18 cellular contexts compared by ENCODE assay signal in the genomic region with DNA sequence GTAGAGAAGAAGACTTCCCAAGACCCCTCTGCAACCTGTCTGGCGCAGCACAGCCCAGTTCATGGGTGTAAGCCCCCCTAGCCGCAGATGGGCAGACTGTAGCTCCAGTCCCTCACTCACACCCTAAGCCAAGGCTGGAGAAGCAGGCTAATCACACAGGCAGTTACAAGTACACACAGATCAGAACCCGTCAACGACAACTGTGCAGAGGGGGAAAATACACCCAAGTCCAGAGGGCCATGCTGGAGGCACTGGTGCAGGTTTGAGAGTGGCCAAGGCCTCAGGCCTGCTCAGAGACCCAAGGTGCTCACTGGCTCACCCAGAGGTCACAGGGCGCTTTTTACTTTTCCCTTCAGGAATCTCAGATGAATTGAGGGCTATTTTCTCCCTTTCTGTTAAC.
DNase-seq lines count a peak whose midpoint lies in the region; ATAC-seq, FAIRE-seq and TF ChIP-seq lines count a peak whose summit lies in the region.
"Had no signal": no experiment of that assay in that cellular context is flagged by ENCODE, and none has a peak within 500 bp of the region (broad histone marks: within the 10 kb centered on the region; RNA-seq: fewer than 3 reads in every experiment).

No MANE protein-coding gene starts in this region.

- H3K27ac Mint-ChIP-seq in CD8-positive, alpha-beta memory T cell, result peak overlapping the region in 6 of 8 donors; percentile 47 to 82 (median 60)
- H3K27ac Mint-ChIP-seq in T-helper 17 cell, result peak overlapping the region; percentile 39
- peak overlapping the region; percentile 84 for H3K27ac Mint-ChIP-seq in progenitor cell of endocrine pancreas

- TF ChIP-seq POLR2A in HepG2 (IDR thresholded peaks at IDR 0.05; ENCODE audit: insufficient read depth in 1 of 2, low read depth in 2 of 2, low read length in 2 of 2), result no peak

- peaks cover 44% of the 10 kb centered on the region for H3K4me1 ChIP-seq in CD8-positive, alpha-beta memory T cell (ENCODE audit: insufficient read depth, low read length)
- peaks cover 83% of the 10 kb centered on the region for H3K4me1 ChIP-seq in HepG2 (ENCODE audit: insufficient read depth, low read length)

- H3K4me3 ChIP-seq in CD8-positive, alpha-beta memory T cell (ENCODE audit: low read length), result no peak overlapping the region
- H3K4me3 ChIP-seq in HepG2 (replicated peaks in 1 of 3; ENCODE audit: insufficient read depth in 1 of 3, low read depth in 2 of 3, low read length in 3 of 3), result no peak overlapping the region
- H3K4me3 ChIP-seq: prostate gland had no signal

- peak in 1 of 5 donors; percentile 27 for DNase-seq in CD8-positive, alpha-beta memory T cell
- DNase-seq in T-helper 17 cell (no peak), HepG2 (ENCODE audit: low spot score) (no peak), progenitor cell of endocrine pancreas (ENCODE audit: low spot score, unreplicated experiment) (no peak), GM10248 (ENCODE audit: extremely low spot score) (no peak), GM19240 (ENCODE audit: insufficient read length, low spot score) (no peak), T-helper 1 cell (no peak)
- DNase-seq in stimulated activated naive CD4-positive, alpha-beta T cell treated with Interleukin-2 at 50 U/mL for 16 hours (lab: John Stamatoyannopoulos, UW), result no peak
- DNase-seq: activated CD4-positive, alpha-beta T cell treated with anti-CD3 and anti-CD28 coated beads, Interleukin-2, amount 50 U/mL, for 48 hours; amniotic stem cell; cortex of kidney; DMS153; NCI-H187; NCI-H446; SK-N-SH had no signal

- H3K27me3 ChIP-seq in CD8-positive, alpha-beta memory T cell (ENCODE audit: insufficient read depth, low read length, poor library complexity, severe bottlenecking), result no peaks in the 10 kb centered on the region
- no peaks in the 10 kb centered on the region for H3K27me3 ChIP-seq in HepG2 (ENCODE audit: control insufficient read depth in 1 of 2, insufficient read depth in 2 of 2, low read length in 2 of 2)

- ATAC-seq in T-helper 17 cell (no peak), HepG2 (no peak)
- ATAC-seq: esophagus mucosa had no signal

- no peaks in the 10 kb centered on the region for H3K9me3 Mint-ChIP-seq in CD8-positive, alpha-beta memory T cell
- no peaks in the 10 kb centered on the region for H3K9me3 Mint-ChIP-seq in progenitor cell of endocrine pancreas (ENCODE audit: low read depth)

- POLR2A ChIA-PET in CD8-positive, alpha-beta memory T cell (lab: Charles Lee), result no interaction called here
- POLR2A ChIA-PET in HepG2 (lab: Yijun Ruan, JAX) (no interaction called here), GM10248 (lab: Yijun Ruan, JAX) (no interaction called here)

- TF ChIP-seq EP300 in HepG2 (IDR thresholded peaks at IDR 0.05; ENCODE audit: low read depth in 2 of 2, low read length in 2 of 2) (no peak), HepG2 (CRISPR knock-in tag; IDR thresholded peaks at IDR 0.05; ENCODE audit: borderline replicate concordance) (no peak)

- in situ Hi-C loops in HepG2 (cut with HindIII; ENCODE audit: extremely low pct_ligation_motif_present, low pct_unique_long_range_greater_than_20kb), result no loop called here

- TF ChIP-seq CTCF in HepG2 (CRISPR knock-in tag; IDR thresholded peaks at IDR 0.05) (no peak), progenitor cell of endocrine pancreas (IDR thresholded peaks at IDR 0.05; ENCODE audit: unreplicated experiment) (no peak), GM10248 (IDR thresholded peaks at IDR 0.05; ENCODE audit: control extremely low read depth, extremely low read depth, low read depth, missing control alignments) (no peak)

- H3K27ac ChIP-seq in CD8-positive, alpha-beta memory T cell (ENCODE audit: low read depth, low read length), result no peak overlapping the region
- peak overlapping the region; percentile 35 for H3K27ac ChIP-seq in HepG2 (ENCODE audit: extremely low read length, insufficient read depth, low read length)
- H3K27ac ChIP-seq: prostate gland had no signal

- 73% methylated on average over 5 of the region's 5 CpGs for WGBS in HepG2 (ENCODE audit: low lambda C conversion rate)

- H3K36me3 Mint-ChIP-seq in CD8-positive, alpha-beta memory T cell, result peaks cover 0 to 10% (median 0%) of the 10 kb centered on the region in 3 donors
- no peaks in the 10 kb centered on the region for H3K36me3 Mint-ChIP-seq in T-helper 17 cell (ENCODE audit: low read depth)
- H3K36me3 Mint-ChIP-seq in progenitor cell of endocrine pancreas (ENCODE audit: insufficient read depth), result peaks cover 1% of the 10 kb centered on the region

- peaks cover 43 to 59% (median 44%) of the 10 kb centered on the region in 3 donors for H3K4me1 Mint-ChIP-seq in CD8-positive, alpha-beta memory T cell
- H3K4me1 Mint-ChIP-seq in T-helper 17 cell, result peaks cover 29% of the 10 kb centered on the region
- peaks cover 74% of the 10 kb centered on the region for H3K4me1 Mint-ChIP-seq in progenitor cell of endocrine pancreas (ENCODE audit: low read depth)

- H3K9ac ChIP-seq in HepG2 (ENCODE audit: insufficient read depth, low read depth, low read length), result peak overlapping the region; percentile 5; the same call in 1 of the 2 replicates
- H3K9ac ChIP-seq: SK-N-SH had no signal

- no peaks in the 10 kb centered on the region for H3K27me3 Mint-ChIP-seq in CD8-positive, alpha-beta memory T cell
- H3K27me3 Mint-ChIP-seq in T-helper 17 cell (no peaks in the 10 kb centered on the region), progenitor cell of endocrine pancreas (no peaks in the 10 kb centered on the region)

- TF ChIP-seq RAD21 in HepG2 (CRISPR knock-in tag; IDR thresholded peaks at IDR 0.05), result no peak

- H3K36me3 ChIP-seq in CD8-positive, alpha-beta memory T cell (ENCODE audit: insufficient read depth, low read length), result no peaks in the 10 kb centered on the region
- H3K36me3 ChIP-seq in HepG2 (replicated peaks in 1 of 2; ENCODE audit: control insufficient read depth in 1 of 2, insufficient read depth in 2 of 2, low read length in 2 of 2), result peaks cover 0 to 9% of the 10 kb centered on the region in 2 experiments; a peak in 2 of 5 replicates
- H3K36me3 ChIP-seq: prostate gland had no signal

- peaks cover 86% of the 10 kb centered on the region for H3K79me2 ChIP-seq in HepG2 (ENCODE audit: insufficient read depth, low read length)

- H2AFZ ChIP-seq in HepG2 (ENCODE audit: low read length), result no peak overlapping the region

- peak overlapping the region in 1 of 7 donors; percentile 80 for H3K4me3 Mint-ChIP-seq in CD8-positive, alpha-beta memory T cell
- no peak overlapping the region for H3K4me3 Mint-ChIP-seq in T-helper 17 cell
- no peak overlapping the region for H3K4me3 Mint-ChIP-seq in progenitor cell of endocrine pancreas (ENCODE audit: low read depth)

- intact Hi-C loops in HepG2 (cut with micrococcal nuclease; ENCODE audit: unreplicated experiment), result no loop called here

- no peak overlapping the region; the same call in 1 of the 2 replicates for H3K4me2 ChIP-seq in HepG2 (ENCODE audit: low read depth, low read length)
- H3K4me2 ChIP-seq: SK-N-SH had no signal

- peaks cover 61% of the 10 kb centered on the region for H4K20me1 ChIP-seq in HepG2 (ENCODE audit: insufficient read depth, low read length)

- FAIRE-seq in HepG2 (lab: Jason Lieb, UNC), result no peak
- FAIRE-seq: keratinocyte had no signal

- CTCF ChIA-PET in CD8-positive, alpha-beta memory T cell (lab: Charles Lee), result no interaction called here
- CTCF ChIA-PET in HepG2 (lab: Yijun Ruan, JAX; ENCODE audit: low intra/inter-chr PET ratio, low total read pairs), result no interaction called here
- CTCF ChIA-PET in GM10248 (lab: Yijun Ruan, JAX), result interaction anchor here (1.8 to 2.2 kb wide), 2 partner anchors 19 to 24 kb away, joined by 4 to 7 read pairs; no protein-coding TSS in a partner anchor

- no peaks in the 10 kb centered on the region for H3K9me3 ChIP-seq in CD8-positive, alpha-beta memory T cell (ENCODE audit: low read length)
- H3K9me3 ChIP-seq in T-helper 17 cell (ENCODE audit: control insufficient read depth, low read length, poor library complexity, severe bottlenecking) (no peaks in the 10 kb centered on the region), HepG2 (ENCODE audit: low read length) (no peaks in the 10 kb centered on the region)
- H3K9me3 ChIP-seq: prostate gland, SK-N-SH had no signal

- BruUV-seq in HepG2 (replicated peaks; lab: Mats Ljungman, UMichigan), result no TSS peak

TF ChIP-seq in HepG2, 621 proteins besides CTCF, POLR2A, EP300 and RAD21 (continues in another document):
- TF ChIP-seq ZNF605 (CRISPR knock-in tag; IDR thresholded peaks at IDR 0.05), result no peak
- no peak for TF ChIP-seq STAG1 (CRISPR knock-in tag; IDR thresholded peaks at IDR 0.05)
- TF ChIP-seq, protein P1, sequence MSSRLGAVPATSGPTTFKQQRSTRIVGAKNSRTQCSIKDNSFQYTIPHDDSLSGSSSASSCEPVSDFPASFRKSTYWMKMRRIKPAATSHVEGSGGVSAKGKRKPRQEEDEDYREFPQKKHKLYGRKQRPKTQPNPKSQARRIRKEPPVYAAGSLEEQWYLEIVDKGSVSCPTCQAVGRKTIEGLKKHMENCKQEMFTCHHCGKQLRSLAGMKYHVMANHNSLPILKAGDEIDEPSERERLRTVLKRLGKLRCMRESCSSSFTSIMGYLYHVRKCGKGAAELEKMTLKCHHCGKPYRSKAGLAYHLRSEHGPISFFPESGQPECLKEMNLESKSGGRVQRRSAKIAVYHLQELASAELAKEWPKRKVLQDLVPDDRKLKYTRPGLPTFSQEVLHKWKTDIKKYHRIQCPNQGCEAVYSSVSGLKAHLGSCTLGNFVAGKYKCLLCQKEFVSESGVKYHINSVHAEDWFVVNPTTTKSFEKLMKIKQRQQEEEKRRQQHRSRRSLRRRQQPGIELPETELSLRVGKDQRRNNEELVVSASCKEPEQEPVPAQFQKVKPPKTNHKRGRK (CRISPR knock-in tag; IDR thresholded peaks at IDR 0.05), result no peak
- TF ChIP-seq, protein P2, sequence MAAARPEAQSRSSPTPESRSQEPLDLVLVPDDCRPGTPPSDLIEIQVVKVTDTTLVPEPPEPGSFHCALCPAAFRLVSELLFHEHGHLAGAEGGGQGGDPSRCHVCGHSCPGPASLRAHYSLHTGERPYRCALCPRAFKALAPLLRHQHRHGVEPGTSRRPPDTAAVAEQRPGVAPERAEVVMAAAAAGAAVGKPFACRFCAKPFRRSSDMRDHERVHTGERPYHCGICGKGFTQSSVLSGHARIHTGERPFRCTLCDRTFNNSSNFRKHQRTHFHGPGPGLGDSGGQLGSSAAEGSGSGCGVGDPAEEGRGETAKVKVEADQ (CRISPR knock-in tag; IDR thresholded peaks at IDR 0.05; ENCODE audit: borderline replicate concordance), result 0 out of 2 replicates have a peak, but pooled peaks have one; percentile 84
